ENCODE assay signal across 20 cellular contexts in the genomic region with DNA sequence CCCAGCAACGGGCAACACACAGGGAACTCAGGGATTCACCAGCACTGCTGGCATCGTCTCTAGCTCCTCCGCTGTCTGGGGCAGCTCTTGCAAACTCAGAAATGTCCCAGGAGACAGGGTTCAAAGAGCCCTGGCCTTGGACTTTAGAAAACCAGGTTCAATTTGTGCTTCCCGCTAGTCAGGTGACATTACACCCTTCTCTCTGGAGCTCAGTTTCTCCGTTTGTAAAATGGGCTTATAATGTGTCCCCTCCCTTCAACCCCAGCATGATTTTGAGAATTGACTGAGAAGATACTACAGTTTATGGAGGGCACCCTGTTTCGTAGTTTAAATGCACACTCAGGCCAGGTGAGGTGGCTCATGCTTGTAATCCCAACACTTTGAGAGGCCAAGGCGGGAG. TPM values are rescaled to one million over a fixed set of nuclear protein-coding genes. Genes with fewer than 3 reads are reported as not detected.
"Had no signal": no experiment of that assay in that cellular context is flagged by ENCODE, and none has a peak within 500 bp of the region (broad histone marks: within the 10 kb centered on the region; RNA-seq: fewer than 3 reads in every experiment).

No MANE protein-coding gene starts in this region.

- H3K27me3 ChIP-seq: gastrocnemius medialis, upper lobe of right lung had no signal

- H3K4me1 ChIP-seq: upper lobe of right lung had no signal

- H3K27ac Mint-ChIP-seq: stimulated activated naive CD8-positive, alpha-beta T cell treated with anti-CD3 and anti-CD28 coated beads, Interleukin-15, Interleukin-2, amounts not matched to agents 100 ng/mL and 50 ng/mL, for 24 hours had no signal

- H3K36me3 ChIP-seq: gastrocnemius medialis, upper lobe of right lung had no signal

- H3K4me3 Mint-ChIP-seq: stimulated activated naive CD8-positive, alpha-beta T cell treated with anti-CD3 and anti-CD28 coated beads, Interleukin-15, Interleukin-2, amounts not matched to agents 100 ng/mL and 50 ng/mL, for 24 hours had no signal

- H3K4me3 ChIP-seq: gastrocnemius medialis, upper lobe of right lung had no signal

- FAIRE-seq: astrocyte had no signal

- H3K9ac ChIP-seq: SK-N-SH had no signal

- ATAC-seq: gastrocnemius medialis, upper lobe of right lung had no signal

- H3K9me3 ChIP-seq: gastrocnemius medialis, SK-N-SH, upper lobe of right lung had no signal

- H3K27me3 Mint-ChIP-seq: stimulated activated naive CD8-positive, alpha-beta T cell treated with anti-CD3 and anti-CD28 coated beads, Interleukin-15, Interleukin-2, amounts not matched to agents 100 ng/mL and 50 ng/mL, for 24 hours had no signal

- DNase-seq: activated CD4-positive, alpha-beta T cell treated with anti-CD3 and anti-CD28 coated beads for 4 hours; activated gamma-delta T cell treated with Interleukin-2 at 50 U/mL for 16 hours; activated T-cell treated with anti-CD3 and anti-CD28 coated beads, Interleukin-2, amount 50 U/mL, for 48 hours; effector CD4-positive, alpha-beta T cell; gastrocnemius medialis; kidney glomerular epithelial cell; occipital lobe; SK-N-SH; stimulated activated CD4-positive, alpha-beta T cell treated with anti-CD3 and anti-CD28 coated beads, Interleukin-4, amount 100 ng/mL, for 1 hour; stimulated activated CD8-positive, alpha-beta memory T cell treated with anti-CD3 and anti-CD28 coated beads, Interleukin-4, amount 100 ng/mL, for 48 hours; T-helper 1 cell; upper lobe of right lung had no signal

- H3K9me3 Mint-ChIP-seq: stimulated activated naive CD8-positive, alpha-beta T cell treated with anti-CD3 and anti-CD28 coated beads, Interleukin-15, Interleukin-2, amounts not matched to agents 100 ng/mL and 50 ng/mL, for 24 hours had no signal

- H3K27ac ChIP-seq: gastrocnemius medialis, upper lobe of right lung, VCaP had no signal

- H3K4me2 ChIP-seq: SK-N-SH had no signal

RNA-seq across cellular contexts. Expression of a gene that starts 1.9 kb away (rescaled TPM):
- total RNA-seq: gastrocnemius medialis had no signal
- polyA plus RNA-seq: liver had no signal

RNA-seq across cellular contexts. Expression of a gene that starts 26.2 kb away (rescaled TPM):
- total RNA-seq: gastrocnemius medialis, mesenteric fat pad, myocyte, temporal lobe had no signal

RNA-seq across cellular contexts. Expression of a gene that starts 37.6 kb away (rescaled TPM):
- total RNA-seq: astrocyte, myocyte, occipital lobe, pulmonary artery endothelial cell, upper lobe of right lung had no signal
- polyA plus RNA-seq: SK-N-SH had no signal
